In genomic region chr10:110006358-110007170, GRCh38 we compare ENCODE assay signal across 8 cellular contexts. TPM values are rescaled to one million over a fixed set of nuclear protein-coding genes. Genes with fewer than 3 reads are reported as not detected.
A peak's percentile ranks its signal among the peaks of the same experiment; 100 is the strongest.
DNase-seq lines count a peak whose midpoint lies in the region; ATAC-seq and TF ChIP-seq lines count a peak whose summit lies in the region.

No MANE protein-coding gene starts in this region.

- no peak for ATAC-seq in GM19351 (IDR thresholded peaks at IDR 0.05; ENCODE audit: unreplicated experiment)
- ATAC-seq in GM18907 (IDR thresholded peaks at IDR 0.05; ENCODE audit: unreplicated experiment): no peak

- DNase-seq in stimulated activated CD4-positive, alpha-beta T cell treated with anti-CD3 and anti-CD28 coated beads, Interleukin-2, amount 100 ng/mL, for 4 hours (ENCODE audit: low read depth): peak; percentile 9
- no peak for DNase-seq in stimulated activated CD4-positive, alpha-beta T cell treated with anti-CD3 and anti-CD28 coated beads, Interleukin-4, amount 100 ng/mL, for 1 hour
- peak in 30 of 51 donors; percentile 9 to 89 (median 62) for DNase-seq in hypothalamus (lab: John Stamatoyannopoulos, UW)
- DNase-seq in sigmoid colon: peak; percentile 84
- DNase-seq in KG1 (lab: John Stamatoyannopoulos, UW): no peak

- no peak for TF ChIP-seq EP300 in sigmoid colon (IDR thresholded peaks at IDR 0.05)

- H3K4me1 ChIP-seq in sigmoid colon: peaks cover 0 to 49% (median 28%) of the 10 kb centered on the region in 4 donors

- H3K4me3 ChIP-seq in sigmoid colon: peak overlapping the region; percentile 83 to 98 (median 92)

- H3K36me3 ChIP-seq in sigmoid colon: no peaks in the 10 kb centered on the region

- H3K27ac ChIP-seq in angular gyrus (ENCODE audit: low read depth, low read length) (peak overlapping the region; percentile 94), sigmoid colon (peak overlapping the region; percentile 90 to 95 (median 91))

- intact Hi-C loops in sigmoid colon (cut with DNase I): loop anchor here (1.0 to 5.0 kb wide), 4 partner anchors 83 to 266 kb away; partner anchors contain the start of genes MXI1 and XPNPEP1

- H3K27me3 ChIP-seq in sigmoid colon: no peaks in the 10 kb centered on the region

- no peaks in the 10 kb centered on the region for H3K9me3 ChIP-seq in sigmoid colon

- no peak for TF ChIP-seq CTCF in sigmoid colon (IDR thresholded peaks at IDR 0.05)

- 13 to 30% methylated on average over 20 of the region's 20 CpGs for WGBS in sigmoid colon, 2 donors

- no peak for TF ChIP-seq POLR2A in sigmoid colon (IDR thresholded peaks at IDR 0.05)

RNA-seq across cellular contexts. Expression of gene ADD3, which starts 1.2 kb away (rescaled TPM):
- 100 to 1,000 TPM in 2 of 4 donors, 10 to 100 TPM in 2; 29.6 to 145 (median 98.3) TPM for total RNA-seq in sigmoid colon
- 100 to 1,000 TPM in 1 of 3 donors, 10 to 100 TPM in 2; 45.8 to 106 (median 63.1) TPM for polyA plus RNA-seq in sigmoid colon

Comparison
In these comparisons a context has a peak if more than half of its experiments do, and no peak if none do; other contexts are left out.
1. DNase-seq: peak in stimulated activated CD4-positive, alpha-beta T cell treated with anti-CD3 and anti-CD28 coated beads, Interleukin-2, amount 100 ng/mL, for 4 hours (single experiment), hypothalamus (30 of 51) and sigmoid colon (single experiment); none in stimulated activated CD4-positive, alpha-beta T cell treated with anti-CD3 and anti-CD28 coated beads, Interleukin-4, amount 100 ng/mL, for 1 hour (single experiment) and KG1 (single experiment).